Comparison of ENCODE assay signal across 8 cellular contexts in genomic region chr1:25818569-25818968, GRCh38. TPM values are rescaled to one million over a fixed set of nuclear protein-coding genes. Genes with fewer than 3 reads are reported as not detected.
A peak's percentile ranks its signal among the peaks of the same experiment; 100 is the strongest.
DNase-seq lines count a peak whose midpoint lies in the region; ATAC-seq lines count a peak whose summit lies in the region.

No MANE protein-coding gene starts in this region.

- no peaks in the 10 kb centered on the region for H3K9me3 Mint-ChIP-seq in activated CD4-positive, alpha-beta T cell treated with anti-CD3 and anti-CD28 coated beads, Interleukin-2, amount 10 ng/mL, durations not matched to agents 7 days and 5 days
- no peaks in the 10 kb centered on the region for H3K9me3 Mint-ChIP-seq in activated naive CD8-positive, alpha-beta T cell treated with anti-CD3 and anti-CD28 coated beads, Interleukin-2, amount 10 ng/mL, durations not matched to agents 7 days and 5 days
- no peaks in the 10 kb centered on the region for H3K9me3 Mint-ChIP-seq in stimulated activated naive CD8-positive, alpha-beta T cell treated with anti-CD3 and anti-CD28 coated beads, Interleukin-15, amount 100 ng/mL, for 72 hours

- peak overlapping the region; percentile 92 for H3K27ac Mint-ChIP-seq in activated CD4-positive, alpha-beta T cell treated with anti-CD3 and anti-CD28 coated beads, Interleukin-2, amount 10 ng/mL, durations not matched to agents 7 days and 5 days
- peak overlapping the region; percentile 91 for H3K27ac Mint-ChIP-seq in activated naive CD8-positive, alpha-beta T cell treated with anti-CD3 and anti-CD28 coated beads, Interleukin-2, amount 10 ng/mL, durations not matched to agents 7 days and 5 days
- peak overlapping the region in 1 of 2 donors; percentile 91 for H3K27ac Mint-ChIP-seq in stimulated activated naive CD8-positive, alpha-beta T cell treated with anti-CD3 and anti-CD28 coated beads, Interleukin-15, amount 100 ng/mL, for 72 hours

- H3K4me3 Mint-ChIP-seq in activated CD4-positive, alpha-beta T cell treated with anti-CD3 and anti-CD28 coated beads, Interleukin-2, amount 10 ng/mL, durations not matched to agents 7 days and 5 days: peak overlapping the region; percentile 95
- H3K4me3 Mint-ChIP-seq in activated naive CD8-positive, alpha-beta T cell treated with anti-CD3 and anti-CD28 coated beads, Interleukin-2, amount 10 ng/mL, durations not matched to agents 7 days and 5 days: peak overlapping the region; percentile 93
- peak overlapping the region; percentile 92 to 99 for H3K4me3 Mint-ChIP-seq in stimulated activated naive CD8-positive, alpha-beta T cell treated with anti-CD3 and anti-CD28 coated beads, Interleukin-15, amount 100 ng/mL, for 72 hours

- ATAC-seq in activated naive CD8-positive, alpha-beta T cell treated with anti-CD3 and anti-CD28 coated beads, Interleukin-2, amount 10 ng/mL, durations not matched to agents 7 days and 5 days (ENCODE audit: low read depth): no peak
- peak; percentile 30 for ATAC-seq in left colon
- ATAC-seq in stimulated activated naive CD8-positive, alpha-beta T cell treated with anti-CD3 and anti-CD28 coated beads, Interleukin-15, amount 100 ng/mL, for 72 hours: no peak
- ATAC-seq in HG03457 (IDR thresholded peaks at IDR 0.05; ENCODE audit: unreplicated experiment): no peak
- ATAC-seq in HG03460 (IDR thresholded peaks at IDR 0.05; ENCODE audit: unreplicated experiment): no peak

- H3K4me1 Mint-ChIP-seq in activated CD4-positive, alpha-beta T cell treated with anti-CD3 and anti-CD28 coated beads, Interleukin-2, amount 10 ng/mL, durations not matched to agents 7 days and 5 days: peaks cover 45% of the 10 kb centered on the region
- peaks cover 30% of the 10 kb centered on the region for H3K4me1 Mint-ChIP-seq in activated naive CD8-positive, alpha-beta T cell treated with anti-CD3 and anti-CD28 coated beads, Interleukin-2, amount 10 ng/mL, durations not matched to agents 7 days and 5 days
- peaks cover 39% of the 10 kb centered on the region for H3K4me1 Mint-ChIP-seq in stimulated activated naive CD8-positive, alpha-beta T cell treated with anti-CD3 and anti-CD28 coated beads, Interleukin-15, amount 100 ng/mL, for 72 hours

- CTCF ChIA-PET in activated CD4-positive, alpha-beta T cell treated with anti-CD3 and anti-CD28 coated beads, Interleukin-2, amount 10 ng/mL, durations not matched to agents 7 days and 5 days (lab: Charles Lee): interaction anchor here (0.8 to 1.7 kb wide), 4 partner anchors 103 to 331 kb away, joined by 3 to 4 read pairs (median 4); no protein-coding TSS in a partner anchor

- no peak for DNase-seq in activated CD4-positive, alpha-beta T cell treated with anti-CD3 and anti-CD28 coated beads, Interleukin-2, amount 10 ng/mL, durations not matched to agents 7 days and 5 days
- no peak for DNase-seq in activated CD4-positive, alpha-beta T cell treated with anti-CD3 and anti-CD28 coated beads for 1 hour
- no peak for DNase-seq in activated naive CD8-positive, alpha-beta T cell treated with anti-CD3 and anti-CD28 coated beads, Interleukin-2, amount 10 ng/mL, durations not matched to agents 7 days and 5 days
- DNase-seq in left colon: no peak
- no peak for DNase-seq in stimulated activated naive CD8-positive, alpha-beta T cell treated with anti-CD3 and anti-CD28 coated beads, Interleukin-15, amount 100 ng/mL, for 72 hours
- DNase-seq in NCI-H2227 (lab: John Stamatoyannopoulos, UW; ENCODE audit: unreplicated experiment): no peak

- POLR2A ChIA-PET in activated CD4-positive, alpha-beta T cell treated with anti-CD3 and anti-CD28 coated beads, Interleukin-2, amount 10 ng/mL, durations not matched to agents 7 days and 5 days (lab: Charles Lee): no interaction called here
- POLR2A ChIA-PET in activated naive CD8-positive, alpha-beta T cell treated with anti-CD3 and anti-CD28 coated beads, Interleukin-2, amount 10 ng/mL, durations not matched to agents 7 days and 5 days (lab: Charles Lee): interaction anchor here (0.6 to 2.8 kb wide), 3 partner anchors 18 to 210 kb away, joined by 3 to 17 read pairs (median 13); partner anchors contain the start of genes PAFAH2 and SELENON

- H3K36me3 Mint-ChIP-seq in activated CD4-positive, alpha-beta T cell treated with anti-CD3 and anti-CD28 coated beads, Interleukin-2, amount 10 ng/mL, durations not matched to agents 7 days and 5 days (ENCODE audit: low read depth): peaks cover 7% of the 10 kb centered on the region
- peaks cover 12% of the 10 kb centered on the region for H3K36me3 Mint-ChIP-seq in activated naive CD8-positive, alpha-beta T cell treated with anti-CD3 and anti-CD28 coated beads, Interleukin-2, amount 10 ng/mL, durations not matched to agents 7 days and 5 days

- H3K27me3 Mint-ChIP-seq in activated CD4-positive, alpha-beta T cell treated with anti-CD3 and anti-CD28 coated beads, Interleukin-2, amount 10 ng/mL, durations not matched to agents 7 days and 5 days: no peaks in the 10 kb centered on the region
- no peaks in the 10 kb centered on the region for H3K27me3 Mint-ChIP-seq in activated naive CD8-positive, alpha-beta T cell treated with anti-CD3 and anti-CD28 coated beads, Interleukin-2, amount 10 ng/mL, durations not matched to agents 7 days and 5 days
- no peaks in the 10 kb centered on the region for H3K27me3 Mint-ChIP-seq in stimulated activated naive CD8-positive, alpha-beta T cell treated with anti-CD3 and anti-CD28 coated beads, Interleukin-15, amount 100 ng/mL, for 72 hours

- intact Hi-C loops in left colon (cut with DNase I, micrococcal nuclease): no loop called here

RNA-seq across cellular contexts. Expression of gene MTFR1L, which starts 1.2 kb away (rescaled TPM):
- total RNA-seq in activated CD4-positive, alpha-beta T cell treated with anti-CD3 and anti-CD28 coated beads, Interleukin-2, amount 10 ng/mL, durations not matched to agents 7 days and 5 days: 10 to 100 TPM; 38.9 to 42.1 TPM
- 10 to 100 TPM; 40.8 to 41.3 TPM for total RNA-seq in activated naive CD8-positive, alpha-beta T cell treated with anti-CD3 and anti-CD28 coated beads, Interleukin-2, amount 10 ng/mL, durations not matched to agents 7 days and 5 days
- total RNA-seq in left colon: 10 to 100 TPM; 42.1 to 59.4 TPM

RNA-seq across cellular contexts. Expression of gene SELENON, which starts 18.6 kb away (rescaled TPM):
- total RNA-seq in activated CD4-positive, alpha-beta T cell treated with anti-CD3 and anti-CD28 coated beads, Interleukin-2, amount 10 ng/mL, durations not matched to agents 7 days and 5 days: 10 to 100 TPM; 13.7 to 14.4 TPM
- 10 to 100 TPM; 10.3 to 11.4 TPM for total RNA-seq in activated naive CD8-positive, alpha-beta T cell treated with anti-CD3 and anti-CD28 coated beads, Interleukin-2, amount 10 ng/mL, durations not matched to agents 7 days and 5 days
- total RNA-seq in left colon: 10 to 100 TPM; 29.6 to 33.2 TPM

RNA-seq across cellular contexts. Expression of gene AUNIP, which starts 40.7 kb away (rescaled TPM):
- 1 to 10 TPM; 6.7 to 8.1 TPM for total RNA-seq in activated CD4-positive, alpha-beta T cell treated with anti-CD3 and anti-CD28 coated beads, Interleukin-2, amount 10 ng/mL, durations not matched to agents 7 days and 5 days
- 1 to 10 TPM; 4.8 TPM for total RNA-seq in activated naive CD8-positive, alpha-beta T cell treated with anti-CD3 and anti-CD28 coated beads, Interleukin-2, amount 10 ng/mL, durations not matched to agents 7 days and 5 days
- under 1 TPM in 1 of 2 donors, not detected in 1; 0.98 TPM for total RNA-seq in left colon

RNA-seq across cellular contexts. Expression of gene PAQR7, which starts 56.9 kb away (rescaled TPM):
- total RNA-seq in activated CD4-positive, alpha-beta T cell treated with anti-CD3 and anti-CD28 coated beads, Interleukin-2, amount 10 ng/mL, durations not matched to agents 7 days and 5 days: under 1 TPM; 0.52 to 0.87 TPM
- 1 to 10 TPM; 4.7 to 5.2 TPM for total RNA-seq in activated naive CD8-positive, alpha-beta T cell treated with anti-CD3 and anti-CD28 coated beads, Interleukin-2, amount 10 ng/mL, durations not matched to agents 7 days and 5 days
- total RNA-seq in left colon: 1 to 10 TPM; 2.3 to 3.3 TPM
